ENCODE assay signal across 1 cellular context in the genomic region with DNA sequence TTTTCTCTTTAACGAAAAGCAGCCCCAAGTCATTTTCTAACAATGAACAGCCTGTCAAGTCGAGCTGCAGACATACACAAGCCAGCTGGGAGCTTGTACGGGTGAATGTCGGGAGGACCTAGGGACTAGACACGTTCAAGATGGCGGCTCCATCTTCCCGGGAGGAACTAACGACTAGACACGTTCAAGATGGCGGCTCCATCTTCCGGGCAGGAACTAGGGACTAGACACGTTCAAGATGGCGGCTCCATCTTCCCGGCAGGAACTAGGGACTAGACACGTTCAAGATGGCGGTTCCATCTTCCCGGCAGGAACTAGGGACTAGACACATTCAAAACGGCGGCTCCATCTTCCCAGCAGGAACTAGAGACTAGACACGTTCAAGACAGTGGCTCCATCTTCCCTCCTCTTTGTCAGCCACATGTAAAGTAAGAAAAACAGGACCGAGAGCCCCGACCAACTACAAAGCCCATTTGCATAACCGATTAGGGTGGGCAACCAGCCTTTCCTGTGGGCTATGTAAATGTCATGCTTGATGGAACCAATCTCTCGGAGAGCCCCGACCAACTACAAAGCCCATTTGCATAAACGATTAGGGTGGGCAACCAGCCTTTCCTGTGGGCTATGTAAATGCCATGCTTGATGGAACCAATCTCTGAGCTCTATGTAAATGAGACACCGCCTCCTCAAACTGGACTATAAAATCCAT.
TF ChIP-seq lines count a peak whose summit lies in the region.

No MANE protein-coding gene starts in this region.

TF ChIP-seq in GM23338, 12 proteins besides CTCF, POLR2A, EP300 and RAD21 (continued from another document):
- TF ChIP-seq EZH2 (IDR thresholded peaks at IDR 0.05; ENCODE audit: low read depth, unreplicated experiment) (no peak), ZNF462 (CRISPR knock-in tag; IDR thresholded peaks at IDR 0.05) (no peak), ZNF331 (CRISPR knock-in tag; IDR thresholded peaks at IDR 0.05; ENCODE audit: low read depth) (no peak)
